ENCODE assay signal across 19 cellular contexts in the genomic region with DNA sequence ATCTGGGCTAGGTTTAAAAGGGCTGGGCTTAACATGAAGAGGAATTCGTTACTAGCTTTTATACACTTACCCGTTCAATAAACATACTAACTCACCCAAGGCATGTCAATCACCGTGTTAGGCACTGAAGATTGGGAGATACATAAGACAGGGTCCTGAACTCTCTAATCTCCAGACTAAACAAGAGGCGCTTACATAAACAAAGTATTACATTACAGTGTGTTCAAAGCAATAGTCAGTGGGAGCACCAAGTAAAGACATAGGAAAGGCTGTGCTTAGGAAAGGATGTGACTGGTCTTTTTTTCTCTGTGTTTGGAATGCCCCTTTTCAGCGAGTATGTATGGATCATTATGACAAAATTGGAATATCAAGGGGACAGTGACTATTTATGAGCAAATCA.
"Had no signal": no experiment of that assay in that cellular context is flagged by ENCODE, and none has a peak within 500 bp of the region (broad histone marks: within the 10 kb centered on the region; RNA-seq: fewer than 3 reads in every experiment).

No MANE protein-coding gene starts in this region.

- H3K36me3 Mint-ChIP-seq: activated naive CD8-positive, alpha-beta T cell treated with anti-CD3 and anti-CD28 coated beads for 36 hours had no signal

- H3K9me3 ChIP-seq: vagina had no signal

- H3K27ac Mint-ChIP-seq: activated CD4-positive, alpha-beta memory T cell treated with anti-CD3 and anti-CD28 coated beads, Interleukin-2, amount 10 ng/mL, durations not matched to agents 7 days and 5 days; activated naive CD8-positive, alpha-beta T cell treated with anti-CD3 and anti-CD28 coated beads for 36 hours; activated T-cell treated with anti-CD3 and anti-CD28 coated beads, Interleukin-2, amount 50 U/mL, for 72 hours; nephron; progenitor cell of endocrine pancreas; T-helper 17 cell had no signal

- H3K4me1 Mint-ChIP-seq: activated CD4-positive, alpha-beta memory T cell treated with anti-CD3 and anti-CD28 coated beads, Interleukin-2, amount 10 ng/mL, durations not matched to agents 7 days and 5 days; activated naive CD8-positive, alpha-beta T cell treated with anti-CD3 and anti-CD28 coated beads for 36 hours; nephron; T-helper 17 cell had no signal

- DNase-seq: activated CD4-positive, alpha-beta memory T cell treated with anti-CD3 and anti-CD28 coated beads, Interleukin-2, amount 10 ng/mL, durations not matched to agents 7 days and 5 days; activated naive CD8-positive, alpha-beta T cell treated with anti-CD3 and anti-CD28 coated beads for 36 hours; activated T-cell treated with anti-CD3 and anti-CD28 coated beads, Interleukin-2, amount 50 U/mL, for 72 hours; anterior cingulate cortex; foreskin keratinocyte; glutamatergic neuron; kidney glomerular epithelial cell; occipital lobe; stimulated activated CD4-positive, alpha-beta T cell treated with anti-CD3 and anti-CD28 coated beads, Interleukin-4, amount 100 ng/mL, for 4 hours; stimulated activated CD8-positive, alpha-beta memory T cell treated with anti-CD3 and anti-CD28 coated beads, Interleukin-4, amount 100 ng/mL, for 48 hours; stimulated activated naive CD4-positive, alpha-beta T cell treated with Interleukin-2 at 50 U/mL for 16 hours; substantia nigra; T-helper 17 cell; WERI-Rb-1 had no signal

- ATAC-seq: activated T-cell treated with anti-CD3 and anti-CD28 coated beads, Interleukin-2, amount 50 U/mL, for 72 hours; foreskin keratinocyte; T-helper 17 cell had no signal

- H3K27me3 ChIP-seq: right atrium auricular region, tibial nerve, vagina had no signal

- H3K36me3 ChIP-seq: right atrium auricular region, tibial nerve, vagina, WERI-Rb-1 had no signal

- H3K4me3 Mint-ChIP-seq: activated CD4-positive, alpha-beta memory T cell treated with anti-CD3 and anti-CD28 coated beads, Interleukin-2, amount 10 ng/mL, durations not matched to agents 7 days and 5 days; activated naive CD8-positive, alpha-beta T cell treated with anti-CD3 and anti-CD28 coated beads for 36 hours; activated T-cell treated with anti-CD3 and anti-CD28 coated beads, Interleukin-2, amount 50 U/mL, for 72 hours; nephron; T-helper 17 cell had no signal

- H3K9me3 Mint-ChIP-seq: activated naive CD8-positive, alpha-beta T cell treated with anti-CD3 and anti-CD28 coated beads for 36 hours had no signal

- H3K4me3 ChIP-seq: right atrium auricular region, tibial nerve, vagina had no signal

- H3K4me1 ChIP-seq: foreskin keratinocyte, right atrium auricular region, tibial nerve, vagina had no signal

- H3K27me3 Mint-ChIP-seq: progenitor cell of endocrine pancreas had no signal

- H3K27ac ChIP-seq: foreskin keratinocyte, right atrium auricular region, tibial nerve, vagina, WERI-Rb-1 had no signal
